8 cellular contexts compared by ENCODE assay signal in genomic region chr1:244050835-244051444, GRCh38. TPM values are rescaled to one million over a fixed set of nuclear protein-coding genes. Genes with fewer than 3 reads are reported as not detected.
DNase-seq lines count a peak whose midpoint lies in the region; ATAC-seq and TF ChIP-seq lines count a peak whose summit lies in the region.

TSS of gene ZBTB18 (plus strand) at chr1:244051283. CDS start at chr1:244051432, 149 bp downstream.

- H3K27ac Mint-ChIP-seq in CD4-positive, CD25-positive, alpha-beta regulatory T cell, result peak within 1 kb of the TSS; percentile 95 to 97 (median 96)
- peak within 1 kb of the TSS; percentile 85 to 90 for H3K27ac Mint-ChIP-seq in effector memory CD8-positive, alpha-beta T cell
- no peak within 1 kb of the TSS for H3K27ac Mint-ChIP-seq in memory B cell

- no peaks in the 10 kb centered on the region for H3K9me3 ChIP-seq in CD4-positive, CD25-positive, alpha-beta regulatory T cell (ENCODE audit: control insufficient read depth in 2 of 2, low read length in 2 of 2)
- no peaks in the 10 kb centered on the region for H3K9me3 ChIP-seq in HUES6 (ENCODE audit: control insufficient read depth, insufficient read depth, low read depth, low read length)
- H3K9me3 ChIP-seq in transverse colon, result no peaks in the 10 kb centered on the region

- TF ChIP-seq POLR2A in transverse colon (IDR thresholded peaks at IDR 0.05), result no peak

- POLR2A ChIA-PET in RWPE1 (lab: Yijun Ruan, JAX; ENCODE audit: low non-redundant PET), result no interaction called here

- H3K4me3 ChIP-seq in CD4-positive, CD25-positive, alpha-beta regulatory T cell (ENCODE audit: low read depth, low read length), result peak within 1 kb of the TSS; percentile 87
- H3K4me3 ChIP-seq in HUES6 (ENCODE audit: low read depth, low read length) (peak within 1 kb of the TSS; percentile 73), transverse colon (peak within 1 kb of the TSS; percentile 75 to 91 (median 84))

- H3K36me3 Mint-ChIP-seq in CD4-positive, CD25-positive, alpha-beta regulatory T cell, result peaks cover 3% of the 10 kb centered on the region
- H3K36me3 Mint-ChIP-seq in effector memory CD8-positive, alpha-beta T cell (ENCODE audit: insufficient read depth), result peaks cover 25% of the 10 kb centered on the region
- peaks cover 4% of the 10 kb centered on the region for H3K36me3 Mint-ChIP-seq in memory B cell

- TF ChIP-seq CTCF in RWPE1 (conservative IDR thresholded peaks at IDR 0.05; ENCODE audit: low read depth) (no peak), transverse colon (IDR thresholded peaks at IDR 0.05) (no peak)

- no peak for TF ChIP-seq EP300 in transverse colon (IDR thresholded peaks at IDR 0.05; ENCODE audit: low read depth)

- intact Hi-C loops in transverse colon (cut with DNase I; ENCODE audit: low total_unique reads), result no loop called here

- peaks cover 13% of the 10 kb centered on the region for H3K36me3 ChIP-seq in CD4-positive, CD25-positive, alpha-beta regulatory T cell (ENCODE audit: control insufficient read depth, insufficient read depth, low read length)
- H3K36me3 ChIP-seq in HUES6 (ENCODE audit: control insufficient read depth, insufficient read depth, low read length) (peaks cover 14% of the 10 kb centered on the region), transverse colon (peaks cover 0 to 15% (median 6%) of the 10 kb centered on the region in 4 donors)

- peaks cover 21% of the 10 kb centered on the region for H3K27me3 Mint-ChIP-seq in CD4-positive, CD25-positive, alpha-beta regulatory T cell
- no peaks in the 10 kb centered on the region for H3K27me3 Mint-ChIP-seq in effector memory CD8-positive, alpha-beta T cell
- H3K27me3 Mint-ChIP-seq in memory B cell, result no peaks in the 10 kb centered on the region

- no peaks in the 10 kb centered on the region for H3K9me3 Mint-ChIP-seq in CD4-positive, CD25-positive, alpha-beta regulatory T cell
- no peaks in the 10 kb centered on the region for H3K9me3 Mint-ChIP-seq in effector memory CD8-positive, alpha-beta T cell
- no peaks in the 10 kb centered on the region for H3K9me3 Mint-ChIP-seq in memory B cell

- in situ Hi-C loops in transverse colon (cut with MboI; ENCODE audit: low pct_ligation_motif_present in 1 of 4, low pct_unique_long_range_greater_than_20kb in 1 of 4, low sequenced_read_pairs in 3 of 4), result loop anchor here in 1 of 4 donors (25.0 kb wide), 1 partner anchor 411 kb away; the partner anchor contains the start of genes ADSS2 and CATSPERE

- 31 to 36% methylated on average over 4 of the region's 4 CpGs for WGBS in transverse colon (ENCODE audit: low coverage in 1 of 2), 2 donors

- CTCF ChIA-PET in RWPE1 (lab: Yijun Ruan, JAX), result interaction anchor here (0.6 kb wide), 1 partner anchor 207 kb away, joined by 3 read pairs; no protein-coding TSS in a partner anchor

- H3K4me3 Mint-ChIP-seq in CD4-positive, CD25-positive, alpha-beta regulatory T cell, result peak within 1 kb of the TSS in 3 of 4 donors; percentile 96 to 97 (median 97)
- H3K4me3 Mint-ChIP-seq in effector memory CD8-positive, alpha-beta T cell, result peak within 1 kb of the TSS; percentile 88
- peak within 1 kb of the TSS; percentile 88 for H3K4me3 Mint-ChIP-seq in memory B cell

- ATAC-seq in CD4-positive, CD25-positive, alpha-beta regulatory T cell (ENCODE audit: low read depth in 2 of 2), result no peak
- ATAC-seq in effector memory CD8-positive, alpha-beta T cell (replicated peaks), result no peak
- no peak for ATAC-seq in memory B cell (ENCODE audit: low read depth)
- ATAC-seq in GM18520 (IDR thresholded peaks at IDR 0.05; ENCODE audit: unreplicated experiment), result no peak
- ATAC-seq in GM21576 (IDR thresholded peaks at IDR 0.05; ENCODE audit: unreplicated experiment), result no peak

- no peak within 1 kb of the TSS for H3K9ac ChIP-seq in HUES6 (ENCODE audit: low read length)

- peak within 1 kb of the TSS; percentile 77 for H3K27ac ChIP-seq in CD4-positive, CD25-positive, alpha-beta regulatory T cell (ENCODE audit: insufficient read depth, low read length, poor library complexity, severe bottlenecking)
- H3K27ac ChIP-seq in HUES6 (ENCODE audit: low read depth, low read length) (no peak within 1 kb of the TSS), RWPE1 (peak within 1 kb of the TSS; percentile 89; the same call in 1 of the 2 replicates), transverse colon (peak within 1 kb of the TSS; percentile 93 to 97 (median 96))

- peaks cover 3 to 28% (median 24%) of the 10 kb centered on the region in 4 donors for H3K4me1 Mint-ChIP-seq in CD4-positive, CD25-positive, alpha-beta regulatory T cell
- peaks cover 21 to 22% of the 10 kb centered on the region in 2 donors for H3K4me1 Mint-ChIP-seq in effector memory CD8-positive, alpha-beta T cell (ENCODE audit: low read depth in 2 of 2)
- peaks cover 20% of the 10 kb centered on the region for H3K4me1 Mint-ChIP-seq in memory B cell

- peaks cover 4% of the 10 kb centered on the region for H3K27me3 ChIP-seq in CD4-positive, CD25-positive, alpha-beta regulatory T cell (ENCODE audit: control insufficient read depth, insufficient read depth, low read length)
- H3K27me3 ChIP-seq in HUES6 (ENCODE audit: control insufficient read depth, insufficient read depth, low read length) (peaks cover 21% of the 10 kb centered on the region; the same call in 1 of the 2 replicates), transverse colon (no peaks in the 10 kb centered on the region)

- no peak for DNase-seq in CD4-positive, CD25-positive, alpha-beta regulatory T cell
- DNase-seq in RWPE1 (ENCODE audit: low spot score) (no peak), memory B cell (ENCODE audit: low spot score in 2 of 2) (no peak), transverse colon (no peak)
- no peak for DNase-seq in effector memory CD8-positive, alpha-beta T cell

- peaks cover 46% of the 10 kb centered on the region for H3K4me1 ChIP-seq in CD4-positive, CD25-positive, alpha-beta regulatory T cell (ENCODE audit: control insufficient read depth, insufficient read depth, low read length, poor library complexity, severe bottlenecking)
- H3K4me1 ChIP-seq in HUES6 (ENCODE audit: control insufficient read depth, insufficient read depth, low read length) (peaks cover 32% of the 10 kb centered on the region), transverse colon (peaks cover 0 to 41% (median 17%) of the 10 kb centered on the region in 4 donors)

RNA-seq across cellular contexts. Expression of gene ZBTB18, which starts in this region (rescaled TPM):
- total RNA-seq in CD4-positive, CD25-positive, alpha-beta regulatory T cell, result 21.7 TPM
- polyA plus RNA-seq in CD4-positive, CD25-positive, alpha-beta regulatory T cell, result 1 to 10 TPM in 3 of 4 donors, under 1 TPM in 1; 0.76 to 2.1 (median 1.9) TPM
- total RNA-seq in transverse colon, result 10 to 100 TPM in 3 of 4 donors, 1 to 10 TPM in 1; 4.1 to 32.8 (median 17.7) TPM
